Comparison of ENCODE assay signal across 14 cellular contexts in genomic region chr17:3615160-3615870, GRCh38. TPM values are rescaled to one million over a fixed set of nuclear protein-coding genes. Genes with fewer than 3 reads are reported as not detected.
A peak's percentile ranks its signal among the peaks of the same experiment; 100 is the strongest.
DNase-seq lines count a peak whose midpoint lies in the region; ATAC-seq and TF ChIP-seq lines count a peak whose summit lies in the region.
"Had no signal": no experiment of that assay in that cellular context is flagged by ENCODE, and none has a peak within 500 bp of the region (broad histone marks: within the 10 kb centered on the region; RNA-seq: fewer than 3 reads in every experiment).

No MANE protein-coding gene starts in this region.

- H3K4me3 Mint-ChIP-seq in H9 (no peak overlapping the region), endodermal cell (no peak overlapping the region)
- H3K4me3 Mint-ChIP-seq: B cell; CD8-positive, alpha-beta T cell; GM23338; HFFc6 had no signal

- no peak overlapping the region for H2BK12ac ChIP-seq in H9 (ENCODE audit: insufficient read length, low read depth, low read length)

- H3K36me3 Mint-ChIP-seq in H9 (ENCODE audit: insufficient read depth in 1 of 3, low read depth in 3 of 3) (peaks cover 41 to 87% (median 71%) of the 10 kb centered on the region in 3 experiments; a peak in 6 of 7 replicates), endodermal cell (ENCODE audit: low read depth) (peaks cover 88% of the 10 kb centered on the region)

- no CpG with 5 or more reads among the region's 18 CpGs for WGBS in H9 (ENCODE audit: extremely low coverage, insufficient read length, low lambda C conversion rate)
- WGBS in endodermal cell (ENCODE audit: insufficient coverage in 1 of 2, insufficient read length in 1 of 2), 2 experiments = 98% methylated on average over 18 of the region's 18 CpGs
- WGBS in liver = 80% methylated on average over 18 of the region's 18 CpGs

- no peaks in the 10 kb centered on the region for H3K9me3 Mint-ChIP-seq in H9
- peaks cover 11% of the 10 kb centered on the region for H3K9me3 Mint-ChIP-seq in endodermal cell
- H3K9me3 Mint-ChIP-seq: GM23338, HFFc6 had no signal

- no peak overlapping the region for H3K18ac ChIP-seq in H9 (ENCODE audit: insufficient read length, low read depth, low read length)

- TF ChIP-seq CTCF in H9 (conservative IDR thresholded peaks at IDR 0.05) (no peak), endodermal cell (conservative IDR thresholded peaks at IDR 0.05) (no peak), liver (IDR thresholded peaks at IDR 0.05; ENCODE audit: low read depth, low read length, missing input control) (no peak), osteoblast (IDR thresholded peaks at IDR 0.05; ENCODE audit: extremely low read depth, low read depth, low read length) (no peak), colonic mucosa (IDR thresholded peaks at IDR 0.05) (no peak)

- H3K4me3 ChIP-seq in endodermal cell (ENCODE audit: low read length) = no peak overlapping the region
- no peak overlapping the region for H3K4me3 ChIP-seq in liver (ENCODE audit: low read depth in 1 of 3, low read length in 3 of 3)
- H3K4me3 ChIP-seq in osteoblast (ENCODE audit: insufficient read depth, low read length) = no peak overlapping the region
- H3K4me3 ChIP-seq in colonic mucosa = no peak overlapping the region
- H3K4me3 ChIP-seq: BLaER1 treated with 17β-estradiol and CSF1 and Interleukin-3, amounts not matched to agents 10 nM and 100 nM; GM23338 had no signal

- H3K4me2 ChIP-seq in H9 (ENCODE audit: insufficient read depth, insufficient read length, low read length) = no peak overlapping the region
- no peak overlapping the region for H3K4me2 ChIP-seq in osteoblast (ENCODE audit: insufficient read depth, low read length)
- H3K4me2 ChIP-seq: BLaER1 treated with 17β-estradiol and CSF1 and Interleukin-3, amounts not matched to agents 10 nM and 100 nM; GM23338 had no signal

- H3K9ac ChIP-seq in H9 (ENCODE audit: extremely low read depth, insufficient read length, low read length) (no peak overlapping the region), endodermal cell (ENCODE audit: extremely low read depth, low read length, poor library complexity, severe bottlenecking) (no peak overlapping the region), liver (ENCODE audit: low read depth in 1 of 2, low read length in 2 of 2) (no peak overlapping the region), colonic mucosa (ENCODE audit: low read depth in 2 of 2, low read length in 2 of 2) (no peak overlapping the region)
- H3K9ac ChIP-seq: BLaER1 treated with 17β-estradiol and CSF1 and Interleukin-3, amounts not matched to agents 10 nM and 100 nM had no signal

- H3K79me2 ChIP-seq in H9 (ENCODE audit: insufficient read depth, low read length) (no peaks in the 10 kb centered on the region), osteoblast (ENCODE audit: insufficient read depth, low read length) (no peaks in the 10 kb centered on the region)

- no peaks in the 10 kb centered on the region for H3K79me1 ChIP-seq in H9 (ENCODE audit: insufficient read depth, low read depth, low read length, poor library complexity, severe bottlenecking)

- no peak overlapping the region for H4K8ac ChIP-seq in H9 (replicated peaks; ENCODE audit: insufficient read length, low read depth, low read length)

- H3K23ac ChIP-seq in H9 (ENCODE audit: insufficient read length, low read depth, low read length) = no peak overlapping the region

- H2BK15ac ChIP-seq in H9 (ENCODE audit: low read depth, low read length) = no peak overlapping the region

- no peaks in the 10 kb centered on the region for H3K4me1 ChIP-seq in H9 (ENCODE audit: insufficient read depth, low read length)
- peaks cover 3% of the 10 kb centered on the region for H3K4me1 ChIP-seq in endodermal cell (ENCODE audit: control insufficient read depth, insufficient read depth, low read length)
- H3K4me1 ChIP-seq in liver (ENCODE audit: control insufficient read depth in 4 of 4, insufficient read depth in 4 of 4, low read length in 3 of 4) = peaks cover 0 to 13% (median 8%) of the 10 kb centered on the region in 4 donors
- H3K4me1 ChIP-seq in osteoblast (ENCODE audit: insufficient read depth, low read length) = no peaks in the 10 kb centered on the region
- H3K4me1 ChIP-seq in colonic mucosa = no peaks in the 10 kb centered on the region
- H3K4me1 ChIP-seq: BLaER1 treated with 17β-estradiol and CSF1 and Interleukin-3, amounts not matched to agents 10 nM and 100 nM had no signal

- no peak overlapping the region for H3K4ac ChIP-seq in H9 (ENCODE audit: low read depth, low read length)

- H3K27ac ChIP-seq in H9 (ENCODE audit: insufficient read length, low read depth, low read length) = no peak overlapping the region
- H3K27ac ChIP-seq in endodermal cell (ENCODE audit: low read depth, low read length) = no peak overlapping the region
- no peak overlapping the region for H3K27ac ChIP-seq in liver (ENCODE audit: low read depth in 1 of 2, low read length in 2 of 2)
- H3K27ac ChIP-seq in osteoblast (ENCODE audit: low read depth, low read length) = no peak overlapping the region
- no peak overlapping the region for H3K27ac ChIP-seq in colonic mucosa
- H3K27ac ChIP-seq: BLaER1 treated with 17β-estradiol and CSF1 and Interleukin-3, amounts not matched to agents 10 nM and 100 nM had no signal

- H3K9me3 ChIP-seq in H9 (ENCODE audit: control insufficient read depth, low read depth, low read length) (no peaks in the 10 kb centered on the region), endodermal cell (ENCODE audit: control insufficient read depth, low read length) (peaks cover 20% of the 10 kb centered on the region), liver (ENCODE audit: control insufficient read depth in 4 of 4, low read length in 3 of 4) (no peaks in the 10 kb centered on the region), osteoblast (ENCODE audit: low read depth, low read length) (no peaks in the 10 kb centered on the region), colonic mucosa (no peaks in the 10 kb centered on the region)

- DNase-seq in H9 (no peak), endodermal cell (no peak), osteoblast (ENCODE audit: insufficient read length, low spot score, missing footprints) (peak; percentile 54), colonic mucosa (no peak), DMS53 (lab: John Stamatoyannopoulos, UW) (no peak)
- DNase-seq: CD8-positive, alpha-beta T cell; DMS 273 treated with DMSO at 0.1 percent for 48 hours; HFFc6 had no signal

- no peak for ATAC-seq in GM21737 (IDR thresholded peaks at IDR 0.05; ENCODE audit: unreplicated experiment)
- ATAC-seq: CD8-positive, alpha-beta T cell; GM23338; HCT116 had no signal

- H3K27me3 ChIP-seq in H9 (ENCODE audit: insufficient read depth, low read length) (no peaks in the 10 kb centered on the region), endodermal cell (ENCODE audit: control insufficient read depth, insufficient read depth, low read length, poor library complexity, severe bottlenecking) (no peaks in the 10 kb centered on the region), liver (ENCODE audit: control insufficient read depth in 4 of 4, insufficient read depth in 4 of 4, low read length in 3 of 4) (no peaks in the 10 kb centered on the region), osteoblast (ENCODE audit: insufficient read depth, low read length) (no peaks in the 10 kb centered on the region), colonic mucosa (no peaks in the 10 kb centered on the region)
- H3K27me3 ChIP-seq: BLaER1 treated with 17β-estradiol and CSF1 and Interleukin-3, amounts not matched to agents 10 nM and 100 nM had no signal

- no peak overlapping the region for H4K91ac ChIP-seq in H9 (ENCODE audit: insufficient read length, low read depth, low read length)

- H3K4me1 Mint-ChIP-seq in H9 (no peaks in the 10 kb centered on the region), endodermal cell (no peaks in the 10 kb centered on the region)
- H3K4me1 Mint-ChIP-seq: B cell, GM23338 had no signal

- H3K36me3 ChIP-seq in endodermal cell (ENCODE audit: control insufficient read depth, insufficient read depth, low read length) (peaks cover 73% of the 10 kb centered on the region), liver (ENCODE audit: control insufficient read depth in 4 of 4, insufficient read depth in 3 of 4, low read depth in 1 of 4, low read length in 3 of 4) (peaks cover 10 to 60% (median 36%) of the 10 kb centered on the region in 4 donors), osteoblast (ENCODE audit: insufficient read depth, low read length) (peaks cover 30% of the 10 kb centered on the region), colonic mucosa (peaks cover 3% of the 10 kb centered on the region)

- intact Hi-C loops in colonic mucosa (cut with DNase I) = no loop called here

- H3K27ac Mint-ChIP-seq in H9 (0 out of 7 replicates have a peak overlapping the region, but pooled peaks of 2 of the 3 experiments have one; percentile 28 to 39), endodermal cell (peak overlapping the region; percentile 21)
- H3K27ac Mint-ChIP-seq: B cell; CD8-positive, alpha-beta T cell; GM23338; HFFc6 had no signal

- no peak overlapping the region for H2AFZ ChIP-seq in H9 (ENCODE audit: low read length)
- no peak overlapping the region for H2AFZ ChIP-seq in osteoblast (ENCODE audit: low read length)
- H2AFZ ChIP-seq: GM23338 had no signal

- H3K56ac ChIP-seq in H9 (ENCODE audit: insufficient read length, low read depth, low read length) = no peak overlapping the region

- H3K14ac ChIP-seq in H9 (ENCODE audit: insufficient read depth, low read length) = no peak overlapping the region

- no peak overlapping the region for H2BK20ac ChIP-seq in H9 (ENCODE audit: low read depth, low read length, poor library complexity, severe bottlenecking)

- no peaks in the 10 kb centered on the region for H3K23me2 ChIP-seq in H9 (ENCODE audit: insufficient read length, low read depth, low read length, poor library complexity, severe bottlenecking)

- H4K20me1 ChIP-seq in H9 (ENCODE audit: control insufficient read depth, insufficient read depth, insufficient read length) = no peaks in the 10 kb centered on the region
- H4K20me1 ChIP-seq in osteoblast (ENCODE audit: insufficient read depth, low read length) = no peaks in the 10 kb centered on the region

- no peak overlapping the region for H2AK5ac ChIP-seq in H9 (ENCODE audit: insufficient read length, low read length)

- H4K5ac ChIP-seq in H9 (ENCODE audit: insufficient read length, low read depth, low read length) = no peak overlapping the region

- no peak overlapping the region for H2BK5ac ChIP-seq in H9 (ENCODE audit: insufficient read length, low read length)

- TF ChIP-seq RAD21 in liver (IDR thresholded peaks at IDR 0.05) = no peak

- H3K27me3 Mint-ChIP-seq in H9 (ENCODE audit: low read depth) (no peaks in the 10 kb centered on the region), endodermal cell (ENCODE audit: insufficient read depth) (no peaks in the 10 kb centered on the region)
- H3K27me3 Mint-ChIP-seq: B cell had no signal

- H3T11ph ChIP-seq in H9 (ENCODE audit: low read length) = no peak overlapping the region

- no peak overlapping the region for H2BK120ac ChIP-seq in H9 (ENCODE audit: low read depth, low read length, poor library complexity, severe bottlenecking)

RNA-seq across cellular contexts. Expression of gene TRPV1, which starts 6.1 kb away (rescaled TPM):
- 5.5 and 8.1 TPM in 2 replicates for total RNA-seq in H9 (2021)
- total RNA-seq in endodermal cell = 1 to 10 TPM; 8.0 to 9.2 TPM
- polyA plus RNA-seq in endodermal cell (2013, experiment 1 of 2) = 5.1 TPM
- 4.4 TPM for polyA plus RNA-seq in endodermal cell (2013, experiment 2 of 2)
- total RNA-seq in liver = 10 to 100 TPM in 1 of 2 donors, 1 to 10 TPM in 1; 2.5 to 12.7 TPM
- polyA plus RNA-seq in liver = 1 to 10 TPM; 3.0 to 3.7 TPM
- total RNA-seq in osteoblast = 2.4 and 2.5 TPM in 2 replicates
- total RNA-seq in colonic mucosa = 1 to 10 TPM; 2.8 to 8.8 TPM

RNA-seq across cellular contexts. Expression of gene SHPK, which starts 20.7 kb away (rescaled TPM):
- total RNA-seq in H9 (2021) = 27.0 and 27.9 TPM in 2 replicates
- 10 to 100 TPM; 35.2 to 46.4 TPM for total RNA-seq in endodermal cell
- 18.2 TPM for polyA plus RNA-seq in endodermal cell (2013, experiment 1 of 2)
- polyA plus RNA-seq in endodermal cell (2013, experiment 2 of 2) = 18.6 TPM
- 10 to 100 TPM in 1 of 2 donors, 1 to 10 TPM in 1; 9.3 to 66.6 TPM for total RNA-seq in liver
- polyA plus RNA-seq in liver = 10 to 100 TPM; 16.5 to 17.4 TPM
- 8.3 and 13.8 TPM in 2 replicates for total RNA-seq in osteoblast
- 10 to 100 TPM; 21.5 to 23.5 TPM for total RNA-seq in colonic mucosa

RNA-seq across cellular contexts. Expression of gene CTNS, which starts 21.2 kb away (rescaled TPM):
- total RNA-seq in H9 (2021) = 12.4 and 12.8 TPM in 2 replicates
- 10 to 100 TPM; 17.2 to 18.8 TPM for total RNA-seq in endodermal cell
- 16.9 TPM for polyA plus RNA-seq in endodermal cell (2013, experiment 1 of 2)
- polyA plus RNA-seq in endodermal cell (2013, experiment 2 of 2) = 14.1 TPM
- 10 to 100 TPM in 1 of 2 donors, 1 to 10 TPM in 1; 8.1 to 15.3 TPM for total RNA-seq in liver
- 10 to 100 TPM in 1 of 2 donors, 1 to 10 TPM in 1; 6.6 to 11.0 TPM for polyA plus RNA-seq in liver
- 34.7 and 46.0 TPM in 2 replicates for total RNA-seq in osteoblast
- 1 to 10 TPM; 7.9 to 8.1 TPM for total RNA-seq in colonic mucosa

RNA-seq across cellular contexts. Expression of gene TAX1BP3, which starts 53.1 kb away (rescaled TPM):
- total RNA-seq in H9 (2021) (76.3 and 79.2 TPM in 2 replicates), endodermal cell (10 to 100 TPM; 69.6 to 86.8 TPM), liver (10 to 100 TPM; 11.9 to 19.8 TPM), osteoblast (149 and 164 TPM in 2 replicates), colonic mucosa (100 to 1,000 TPM; 148 to 195 TPM)
- 68.5 TPM for polyA plus RNA-seq in endodermal cell (2013, experiment 1 of 2)
- 73.9 TPM for polyA plus RNA-seq in endodermal cell (2013, experiment 2 of 2)
- polyA plus RNA-seq in liver = 10 to 100 TPM; 20.1 to 27.7 TPM

RNA-seq across cellular contexts. Expression of gene EMC6, which starts 53.3 kb away (rescaled TPM):
- 70.7 and 72.2 TPM in 2 replicates for total RNA-seq in H9 (2021)
- total RNA-seq in endodermal cell = 10 to 100 TPM; 59.4 to 69.5 TPM
- 77.3 TPM for polyA plus RNA-seq in endodermal cell (2013, experiment 1 of 2)
- polyA plus RNA-seq in endodermal cell (2013, experiment 2 of 2) = 68.2 TPM
- total RNA-seq in liver = 10 to 100 TPM; 12.3 to 15.3 TPM
- polyA plus RNA-seq in liver = 100 to 1,000 TPM in 1 of 2 donors, 10 to 100 TPM in 1; 80.0 to 107 TPM
- 12.7 and 13.8 TPM in 2 replicates for total RNA-seq in osteoblast
- total RNA-seq in colonic mucosa = 10 to 100 TPM; 38.1 to 61.2 TPM
